ENCODE assay signal across 30 cellular contexts in the genomic region with DNA sequence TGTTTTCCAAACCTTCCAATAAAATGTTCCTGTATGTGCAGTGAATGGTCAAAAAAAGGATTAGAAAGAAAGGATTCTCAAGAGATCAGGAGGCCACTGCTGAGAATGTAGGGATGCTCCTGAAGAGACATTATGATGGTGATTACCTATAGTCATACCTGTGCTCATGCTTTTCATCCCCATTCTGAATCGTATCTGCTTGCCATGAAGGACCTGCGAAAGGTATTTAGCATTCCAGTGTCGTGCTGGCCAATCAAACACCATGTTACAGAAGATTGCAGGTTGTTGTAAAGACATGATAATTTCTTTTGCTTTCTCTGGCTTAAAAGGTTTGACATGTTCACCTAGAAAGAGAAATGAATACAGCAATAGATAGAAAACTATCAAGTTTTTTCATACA.
"Had no signal": no experiment of that assay in that cellular context is flagged by ENCODE, and none has a peak within 500 bp of the region (broad histone marks: within the 10 kb centered on the region; RNA-seq: fewer than 3 reads in every experiment).

No MANE protein-coding gene starts in this region.

- H3K4me3 ChIP-seq: ascending aorta, cardiac muscle cell, MG63, PC-9 had no signal

- H3K9me3 ChIP-seq: ascending aorta, MG63 had no signal

- ATAC-seq: activated CD8-positive, alpha-beta T cell treated with anti-CD3 and anti-CD28 coated beads for 36 hours; activated T-cell treated with anti-CD3 and anti-CD28 coated beads, Interleukin-2, amount 50 U/mL, for 72 hours; activated T-helper 17 cell treated with anti-CD3 and anti-CD28 coated beads, Interleukin-2, amount 50 U/mL, for 72 hours; Right ventricle myocardium inferior had no signal

- FAIRE-seq: RCC 7860 had no signal

- H3K4me2 ChIP-seq: PC-9 had no signal

- H3K36me3 ChIP-seq: cardiac muscle cell, MG63, WERI-Rb-1 had no signal

- DNase-seq: activated CD4-positive, alpha-beta T cell treated with anti-CD3 and anti-CD28 coated beads, Interleukin-2, amount 10 ng/mL, durations not matched to agents 24 days and 14 days; activated CD4-positive, alpha-beta T cell treated with anti-CD3 and anti-CD28 coated beads, Interleukin-2, amount 50 U/mL, for 4 hours; activated CD8-positive, alpha-beta T cell treated with anti-CD3 and anti-CD28 coated beads for 36 hours; activated effector memory CD4-positive, alpha-beta T cell treated with anti-CD3 and anti-CD28 coated beads, Interleukin-2, amount 50 U/mL, for 16 hours; activated naive CD4-positive, alpha-beta T cell; activated naive CD8-positive, alpha-beta T cell treated with anti-CD3 and anti-CD28 coated beads, Interleukin-2, amount 10 ng/mL, durations not matched to agents 7 days and 5 days; activated T-cell treated with anti-CD3 and anti-CD28 coated beads, Interleukin-2, amount 50 U/mL, for 1 hour; activated T-cell treated with anti-CD3 and anti-CD28 coated beads, Interleukin-2, amount 50 U/mL, for 72 hours; amygdala; Karpas-422; MG63; MV-4-11; NCI-H1092; NCI-H1436 treated with DMSO at 0.1 percent for 48 hours; NCI-H1694 treated with DMSO at 0.1 percent for 48 hours; NCI-H2029; NCI-H345; NCI-H524 treated with DMSO at 0.1 percent for 48 hours; PC-9; SW 1271; T-helper 1 cell; T-helper 2 cell; T-helper 9 cell; WERI-Rb-1 had no signal

- H3K4me1 ChIP-seq: ascending aorta had no signal

- H2AFZ ChIP-seq: PC-9 had no signal

- H3K27ac ChIP-seq: ascending aorta, cardiac muscle cell, PC-9, RWPE1, WERI-Rb-1 had no signal

- H3K27me3 ChIP-seq: ascending aorta, cardiac muscle cell, MG63 had no signal
